ENCODE assay signal across 8 cellular contexts in genomic region chr7:102434039-102434481, GRCh38. TPM values are rescaled to one million over a fixed set of nuclear protein-coding genes. Genes with fewer than 3 reads are reported as not detected.
A peak's percentile ranks its signal among the peaks of the same experiment; 100 is the strongest.
DNase-seq lines count a peak whose midpoint lies in the region; TF ChIP-seq lines count a peak whose summit lies in the region.

No MANE protein-coding gene starts in this region.

- H3K4me1 Mint-ChIP-seq in T-helper 2 cell treated with Interferon-gamma antibody and Interleukin-4, amounts not matched to agents 5 μg/mL and 100 μg/mL, for 36 hours (ENCODE audit: low read depth): peaks cover 39% of the 10 kb centered on the region

- peaks cover 29% of the 10 kb centered on the region for H3K36me3 Mint-ChIP-seq in T-helper 2 cell treated with Interferon-gamma antibody and Interleukin-4, amounts not matched to agents 5 μg/mL and 100 μg/mL, for 36 hours (ENCODE audit: low read depth)

- DNase-seq in activated CD4-positive, alpha-beta T cell treated with anti-CD3 and anti-CD28 coated beads, Interleukin-2, amount 50 U/mL, for 48 hours: peak; percentile 33 to 44
- no peak for DNase-seq in activated CD4-positive, alpha-beta T cell treated with anti-CD3 and anti-CD28 coated beads for 4 hours
- DNase-seq in T-helper 2 cell treated with Interferon-gamma antibody and Interleukin-4, amounts not matched to agents 5 μg/mL and 100 μg/mL, for 36 hours (ENCODE audit: low spot score): no peak
- DNase-seq in fibroblast of mammary gland (ENCODE audit: low read depth): peak; percentile 38
- DNase-seq in renal cortical epithelial cell (ENCODE audit: low read depth): peak; percentile 28
- DNase-seq in HK-2 (ENCODE audit: unreplicated experiment): no peak
- no peak for DNase-seq in NCI-H1105 treated with DMSO at 0.1 percent for 48 hours (lab: John Stamatoyannopoulos, UW)
- DNase-seq in NCI-H1436 treated with DMSO at 0.1 percent for 48 hours (lab: John Stamatoyannopoulos, UW): no peak

- peak overlapping the region; percentile 79 for H3K27ac Mint-ChIP-seq in T-helper 2 cell treated with Interferon-gamma antibody and Interleukin-4, amounts not matched to agents 5 μg/mL and 100 μg/mL, for 36 hours

- no peaks in the 10 kb centered on the region for H3K27me3 Mint-ChIP-seq in T-helper 2 cell treated with Interferon-gamma antibody and Interleukin-4, amounts not matched to agents 5 μg/mL and 100 μg/mL, for 36 hours (ENCODE audit: low read depth)

- H3K4me3 Mint-ChIP-seq in T-helper 2 cell treated with Interferon-gamma antibody and Interleukin-4, amounts not matched to agents 5 μg/mL and 100 μg/mL, for 36 hours: peak overlapping the region; percentile 89

- TF ChIP-seq CTCF in fibroblast of mammary gland (conservative IDR thresholded peaks at IDR 0.05; ENCODE audit: control insufficient read depth, insufficient read depth, low read depth, low read length): no peak

- H3K4me3 ChIP-seq in fibroblast of mammary gland (ENCODE audit: control insufficient read depth, low read depth, low read length): peak overlapping the region; percentile 65

- H3K9me3 Mint-ChIP-seq in T-helper 2 cell treated with Interferon-gamma antibody and Interleukin-4, amounts not matched to agents 5 μg/mL and 100 μg/mL, for 36 hours: no peaks in the 10 kb centered on the region

RNA-seq across cellular contexts. Expression of gene ORAI2, which starts 0.7 kb away (rescaled TPM):
- total RNA-seq in renal cortical epithelial cell: 43.2 and 138 TPM in 2 replicates

RNA-seq across cellular contexts. Expression of gene ALKBH4, which starts 30.6 kb away (rescaled TPM):
- 9.9 and 26.6 TPM in 2 replicates for total RNA-seq in renal cortical epithelial cell

RNA-seq across cellular contexts. Expression of gene LRWD1, which starts 30.7 kb away (rescaled TPM):
- total RNA-seq in renal cortical epithelial cell: 26.2 and 29.5 TPM in 2 replicates

RNA-seq across cellular contexts. Expression of gene PRKRIP1, which starts 37.9 kb away (rescaled TPM):
- total RNA-seq in renal cortical epithelial cell: 25.4 and 26.1 TPM in 2 replicates

RNA-seq across cellular contexts. Expression of gene POLR2J, which starts 44.7 kb away (rescaled TPM):
- total RNA-seq in renal cortical epithelial cell: 12.0 and 17.4 TPM in 2 replicates

Comparison
In these comparisons a context has a peak if more than half of its experiments do, and no peak if none do; other contexts are left out.
1. DNase-seq: peak in activated CD4-positive, alpha-beta T cell treated with anti-CD3 and anti-CD28 coated beads, Interleukin-2, amount 50 U/mL, for 48 hours (2 of 2), fibroblast of mammary gland (single experiment) and renal cortical epithelial cell (single experiment); none in activated CD4-positive, alpha-beta T cell treated with anti-CD3 and anti-CD28 coated beads for 4 hours (0 of 2), T-helper 2 cell treated with Interferon-gamma antibody and Interleukin-4, amounts not matched to agents 5 μg/mL and 100 μg/mL, for 36 hours (single experiment), HK-2 (single experiment), NCI-H1105 treated with DMSO at 0.1 percent for 48 hours (single experiment) and NCI-H1436 treated with DMSO at 0.1 percent for 48 hours (single experiment).